22 cellular contexts compared by ENCODE assay signal in the genomic region with DNA sequence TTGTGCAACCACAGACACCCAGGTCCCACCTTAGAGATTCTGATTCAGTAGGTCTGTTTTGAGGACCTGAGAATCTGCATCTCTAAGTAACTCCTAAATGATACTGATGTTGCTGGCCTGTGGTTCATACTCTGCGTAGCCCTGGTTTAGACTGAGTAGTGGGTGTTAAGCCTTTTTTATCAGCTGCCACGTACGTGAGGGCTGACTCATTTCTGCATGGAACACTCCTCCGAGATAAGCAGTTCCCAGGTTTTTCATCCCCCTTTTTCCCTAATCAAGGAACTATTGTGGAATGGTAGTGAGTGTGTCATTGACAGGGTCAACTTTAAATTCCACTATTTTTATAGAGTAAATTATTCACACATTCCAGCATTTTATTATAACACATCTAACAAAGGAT. TPM values are rescaled to one million over a fixed set of nuclear protein-coding genes. Genes with fewer than 3 reads are reported as not detected.
DNase-seq lines count a peak whose midpoint lies in the region; TF ChIP-seq lines count a peak whose summit lies in the region.
"Had no signal": no experiment of that assay in that cellular context is flagged by ENCODE, and none has a peak within 500 bp of the region (broad histone marks: within the 10 kb centered on the region; RNA-seq: fewer than 3 reads in every experiment).

No MANE protein-coding gene starts in this region.

- H3K4me3 Mint-ChIP-seq in osteocyte (ENCODE audit: unreplicated experiment), result no peak overlapping the region
- H3K4me3 Mint-ChIP-seq: CD4-positive, CD25-positive, alpha-beta regulatory T cell had no signal

- peaks cover 15% of the 10 kb centered on the region for H3K36me3 Mint-ChIP-seq in osteocyte (ENCODE audit: unreplicated experiment)

- peak; percentile 87 for DNase-seq in A172 (ENCODE audit: low spot score)
- peak; percentile 81 for DNase-seq in NCI-H226
- DNase-seq in fibroblast of villous mesenchyme (ENCODE audit: low read depth), result peak; percentile 95
- DNase-seq in retinal pigment epithelial cell (ENCODE audit: low read depth), result peak; percentile 72
- DNase-seq in T-helper 1 cell, result no peak
- DNase-seq in RPMI8226, result no peak
- no peak for DNase-seq in osteocyte (ENCODE audit: extremely low spot score, unreplicated experiment)
- no peak for DNase-seq in NOMO-1 treated with dmso at 0.1 percent for 144 hours (lab: John Stamatoyannopoulos, UW; ENCODE audit: unreplicated experiment)
- DNase-seq: BE2C; Caco-2; CD4-positive, CD25-positive, alpha-beta regulatory T cell; DMS153; GOT3; KG1; MV-4-11; NCI-H1417; NCI-H187; NCI-H2107; NCI-H510A treated with DMSO at 0.1 percent for 48 hours; NCI-H774; SIG-M5 had no signal

- H3K4me1 Mint-ChIP-seq in osteocyte (ENCODE audit: unreplicated experiment), result peaks cover 6% of the 10 kb centered on the region

- H3K27me3 Mint-ChIP-seq in osteocyte (ENCODE audit: unreplicated experiment), result no peaks in the 10 kb centered on the region
- H3K27me3 Mint-ChIP-seq: CD4-positive, CD25-positive, alpha-beta regulatory T cell had no signal

- H3K4me3 ChIP-seq in fibroblast of villous mesenchyme (ENCODE audit: low read depth, low read length), result no peak overlapping the region
- no peak overlapping the region for H3K4me3 ChIP-seq in retinal pigment epithelial cell (ENCODE audit: low read length)
- H3K4me3 ChIP-seq: GM12878 had no signal

- TF ChIP-seq CTCF in fibroblast of villous mesenchyme (IDR thresholded peaks at IDR 0.05; ENCODE audit: insufficient read depth, low read depth, low read length), result no peak
- TF ChIP-seq CTCF in retinal pigment epithelial cell (conservative IDR thresholded peaks at IDR 0.05; ENCODE audit: low read depth, low read length), result no peak
- TF ChIP-seq CTCF in osteocyte (IDR thresholded peaks at IDR 0.05), result no peak

- no peak overlapping the region for H3K27ac Mint-ChIP-seq in osteocyte (ENCODE audit: unreplicated experiment)

- H3K9me3 Mint-ChIP-seq in osteocyte (ENCODE audit: unreplicated experiment), result no peaks in the 10 kb centered on the region

RNA-seq across cellular contexts. Expression of a gene that starts 26.1 kb away (rescaled TPM):
- total RNA-seq in A172 (2014; rRNA removed; shearing (Covaris generic)), result 0.96 TPM in 1 of 2 replicates, not detected in the other
- total RNA-seq in fibroblast of villous mesenchyme, result 5.2 and 6.5 TPM in 2 replicates
- total RNA-seq in osteocyte, result 9.6 and 10.1 TPM in 2 replicates

Comparison
In these comparisons a context has a peak if more than half of its experiments do, and no peak if none do; other contexts are left out.
1. DNase-seq: peak in A172 (single experiment), NCI-H226 (single experiment), fibroblast of villous mesenchyme (single experiment) and retinal pigment epithelial cell (single experiment); none in T-helper 1 cell (0 of 5), RPMI8226 (single experiment), osteocyte (single experiment) and NOMO-1 treated with dmso at 0.1 percent for 144 hours (single experiment).